ENCODE assay signal across 17 cellular contexts in genomic region chr17:57269598-57270255, GRCh38. TPM values are rescaled to one million over a fixed set of nuclear protein-coding genes. Genes with fewer than 3 reads are reported as not detected.
DNase-seq lines count a peak whose midpoint lies in the region; ATAC-seq and TF ChIP-seq lines count a peak whose summit lies in the region.
"Had no signal": no experiment of that assay in that cellular context is flagged by ENCODE, and none has a peak within 500 bp of the region (broad histone marks: within the 10 kb centered on the region; RNA-seq: fewer than 3 reads in every experiment).

No MANE protein-coding gene starts in this region.

- TF ChIP-seq CTCF in hepatocyte (IDR thresholded peaks at IDR 0.05; ENCODE audit: poor library complexity) = no peak
- no peak for TF ChIP-seq CTCF in left lung (IDR thresholded peaks at IDR 0.05)

- H2AFZ ChIP-seq in hepatocyte = no peak overlapping the region
- H2AFZ ChIP-seq in trophoblast cell (ENCODE audit: insufficient read depth, low read length, poor library complexity) = no peak overlapping the region
- H2AFZ ChIP-seq: GM23338 had no signal

- H3K79me1 ChIP-seq in trophoblast cell (ENCODE audit: low read length) = peaks cover 5% of the 10 kb centered on the region

- H3K9ac ChIP-seq in trophoblast cell (ENCODE audit: low read length) = no peak overlapping the region

- H3K18ac ChIP-seq in trophoblast cell (ENCODE audit: low read length) = no peak overlapping the region

- H3K14ac ChIP-seq in trophoblast cell (ENCODE audit: low read length) = no peak overlapping the region

- H3K4ac ChIP-seq in trophoblast cell (ENCODE audit: low read depth, low read length) = no peak overlapping the region

- H3K4me3 Mint-ChIP-seq in activated T-helper 17 cell treated with anti-CD3 and anti-CD28 coated beads, Interleukin-2, amount 50 U/mL, for 72 hours = no peak overlapping the region
- H3K4me3 Mint-ChIP-seq: GM23338 had no signal

- peaks cover 32% of the 10 kb centered on the region for H3K4me1 Mint-ChIP-seq in activated T-helper 17 cell treated with anti-CD3 and anti-CD28 coated beads, Interleukin-2, amount 50 U/mL, for 72 hours

- no peak overlapping the region for H3K4me2 ChIP-seq in hepatocyte
- no peak overlapping the region for H3K4me2 ChIP-seq in trophoblast cell (ENCODE audit: low read length)

- no peak for ATAC-seq in activated T-helper 17 cell treated with anti-CD3 and anti-CD28 coated beads, Interleukin-2, amount 50 U/mL, for 72 hours (replicated peaks)
- ATAC-seq in left lung (no peak), HG02884 (IDR thresholded peaks at IDR 0.05; ENCODE audit: unreplicated experiment) (no peak), HG03045 (IDR thresholded peaks at IDR 0.05; ENCODE audit: unreplicated experiment) (no peak)
- ATAC-seq: Panc1 had no signal

- H3K4me3 ChIP-seq in hepatocyte = no peak overlapping the region
- H3K4me3 ChIP-seq in trophoblast cell (ENCODE audit: low read depth, low read length) = no peak overlapping the region
- H3K4me3 ChIP-seq in left lung = no peak overlapping the region
- H3K4me3 ChIP-seq: GM23338 had no signal

- H3K36me3 ChIP-seq in hepatocyte (replicated peaks; ENCODE audit: insufficient read depth, low read depth) (no peaks in the 10 kb centered on the region), trophoblast cell (ENCODE audit: control insufficient read depth in 1 of 2, insufficient read depth in 2 of 2, low read length in 2 of 2) (peaks cover 26 to 48% of the 10 kb centered on the region in 2 experiments), left lung (peaks cover 0 to 28% of the 10 kb centered on the region in 2 donors)

- no peaks in the 10 kb centered on the region for H3K9me3 Mint-ChIP-seq in activated T-helper 17 cell treated with anti-CD3 and anti-CD28 coated beads, Interleukin-2, amount 50 U/mL, for 72 hours
- H3K9me3 Mint-ChIP-seq: GM23338 had no signal

- no peak overlapping the region for H2AK5ac ChIP-seq in trophoblast cell (ENCODE audit: low read length)

- no peak overlapping the region for H3K23ac ChIP-seq in trophoblast cell (ENCODE audit: low read length)

- H3K4me1 ChIP-seq in hepatocyte (ENCODE audit: insufficient read depth) = peaks cover 26% of the 10 kb centered on the region
- H3K4me1 ChIP-seq in trophoblast cell (ENCODE audit: control insufficient read depth in 1 of 2, insufficient read depth in 2 of 2, low read length in 2 of 2) = peaks cover 17 to 22% of the 10 kb centered on the region in 2 experiments
- H3K4me1 ChIP-seq in left lung = no peaks in the 10 kb centered on the region

- H3K27ac ChIP-seq in hepatocyte (peak overlapping the region; percentile 32), trophoblast cell (ENCODE audit: low read depth, low read length) (peak overlapping the region; percentile 28), left lung (no peak overlapping the region)
- H3K27ac ChIP-seq: C4-2B had no signal

- H4K20me1 ChIP-seq in hepatocyte (ENCODE audit: insufficient read depth, poor library complexity, severe bottlenecking) = peaks cover 29% of the 10 kb centered on the region

- H4K12ac ChIP-seq in trophoblast cell (ENCODE audit: low read depth, low read length) = no peak overlapping the region

- no peak overlapping the region for H2BK120ac ChIP-seq in trophoblast cell (ENCODE audit: insufficient read depth, low read length, poor library complexity)

- WGBS in hepatocyte (ENCODE audit: low lambda C conversion rate, missing lambda C conversion rate) = 82% methylated on average over 8 of the region's 8 CpGs
- no CpG with 5 or more reads among the region's 8 CpGs for WGBS in trophoblast cell (ENCODE audit: extremely low coverage, insufficient coverage, insufficient read length)

- H4K91ac ChIP-seq in trophoblast cell (ENCODE audit: low read depth, low read length) = no peak overlapping the region

- no peak overlapping the region for H2BK12ac ChIP-seq in trophoblast cell (ENCODE audit: low read length)

- peaks cover 93% of the 10 kb centered on the region for H3K36me3 Mint-ChIP-seq in activated T-helper 17 cell treated with anti-CD3 and anti-CD28 coated beads, Interleukin-2, amount 50 U/mL, for 72 hours (ENCODE audit: low read depth)

- H3K9me2 ChIP-seq in hepatocyte (replicated peaks; ENCODE audit: insufficient read depth) = no peaks in the 10 kb centered on the region

- intact Hi-C loops in left lung (cut with DNase I) = no loop called here

- H3K27me3 Mint-ChIP-seq in activated T-helper 17 cell treated with anti-CD3 and anti-CD28 coated beads, Interleukin-2, amount 50 U/mL, for 72 hours = no peaks in the 10 kb centered on the region

- DNase-seq in D341Med (ENCODE audit: low spot score) (peak; percentile 21), hepatocyte (ENCODE audit: low spot score) (no peak), trophoblast cell (peak; percentile 79 to 90), left lung (no peak)
- no peak for DNase-seq in activated CD4-positive, alpha-beta T cell treated with anti-CD3 and anti-CD28 coated beads, Interleukin-2, amount 50 U/mL, for 4 hours
- DNase-seq: ACHN, GDM1, NCI-H1092 treated with DMSO at 0.1 percent for 48 hours, NCI-H2081, NCI-H2171 treated with DMSO at 0.1 percent for 48 hours, NCI-H446 treated with DMSO at 0.1 percent for 48 hours had no signal

- H4K8ac ChIP-seq in trophoblast cell (ENCODE audit: low read depth, low read length) = no peak overlapping the region

- peaks cover 79% of the 10 kb centered on the region for H3K79me2 ChIP-seq in hepatocyte
- H3K79me2 ChIP-seq in trophoblast cell (ENCODE audit: control insufficient read depth, insufficient read depth, low read length, poor library complexity) = peaks cover 4% of the 10 kb centered on the region

- H3K9me3 ChIP-seq in hepatocyte (ENCODE audit: low read depth) = no peaks in the 10 kb centered on the region
- H3K9me3 ChIP-seq in trophoblast cell (ENCODE audit: insufficient read depth, low read depth, low read length) = no peaks in the 10 kb centered on the region
- H3K9me3 ChIP-seq in left lung = no peaks in the 10 kb centered on the region

- H3K27me3 ChIP-seq in hepatocyte (no peaks in the 10 kb centered on the region), trophoblast cell (ENCODE audit: insufficient read depth, low read length) (no peaks in the 10 kb centered on the region), left lung (no peaks in the 10 kb centered on the region)

- H2BK5ac ChIP-seq in trophoblast cell (ENCODE audit: low read depth, low read length, poor library complexity) = no peak overlapping the region

- peak overlapping the region; percentile 26 for H3K27ac Mint-ChIP-seq in activated T-helper 17 cell treated with anti-CD3 and anti-CD28 coated beads, Interleukin-2, amount 50 U/mL, for 72 hours
- H3K27ac Mint-ChIP-seq: GM23338 had no signal

RNA-seq across cellular contexts. Expression of gene MSI2, which starts 13.4 kb away (rescaled TPM):
- total RNA-seq in activated T-helper 17 cell treated with anti-CD3 and anti-CD28 coated beads, Interleukin-2, amount 50 U/mL, for 72 hours = 100 to 1,000 TPM in 1 of 2 donors, 10 to 100 TPM in 1; 96.3 to 128 TPM
- total RNA-seq in hepatocyte (57.3 and 60.6 TPM in 2 replicates), left lung (10 to 100 TPM; 35.0 to 45.1 TPM)
- 14.3 and 16.1 TPM in 2 replicates for polyA plus RNA-seq in hepatocyte
- polyA plus RNA-seq in trophoblast cell (2013) = 41.6 and 44.9 TPM in 2 replicates

Comparison
In these comparisons a context has a peak if more than half of its experiments do, and no peak if none do; other contexts are left out.
1. DNase-seq: peak in D341Med (single experiment) and trophoblast cell (2 of 2); none in hepatocyte (single experiment), left lung (0 of 2) and activated CD4-positive, alpha-beta T cell treated with anti-CD3 and anti-CD28 coated beads, Interleukin-2, amount 50 U/mL, for 4 hours (0 of 2).
2. H3K27ac ChIP-seq: peak in hepatocyte (single experiment) and trophoblast cell (single experiment); none in left lung (0 of 2).